In the genomic region with DNA sequence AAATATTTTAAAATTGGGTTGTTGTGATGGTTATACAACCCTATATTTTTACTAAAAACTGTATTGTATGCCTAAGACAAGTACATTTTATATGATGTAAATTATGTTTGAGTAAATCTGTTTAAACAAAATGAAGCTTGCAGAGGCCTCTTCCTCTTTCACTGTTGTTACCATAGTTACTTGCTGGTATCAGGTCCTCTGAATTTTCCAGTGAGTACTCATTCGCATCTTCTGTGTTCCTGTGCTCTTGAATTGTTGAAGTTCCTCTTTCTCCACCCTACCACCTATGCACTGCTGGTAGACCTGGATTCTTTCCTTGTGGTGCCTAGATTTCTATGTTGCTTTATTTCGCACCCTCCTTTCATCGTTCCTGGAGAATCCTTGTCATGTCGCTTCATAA, we compare ENCODE assay signal across 12 cellular contexts.
DNase-seq lines count a peak whose midpoint lies in the region; ATAC-seq and TF ChIP-seq lines count a peak whose summit lies in the region.
"Had no signal": no experiment of that assay in that cellular context is flagged by ENCODE, and none has a peak within 500 bp of the region (broad histone marks: within the 10 kb centered on the region; RNA-seq: fewer than 3 reads in every experiment).

No MANE protein-coding gene starts in this region.

- no peaks in the 10 kb centered on the region for H3K27me3 ChIP-seq in CD4-positive, alpha-beta memory T cell (ENCODE audit: insufficient read depth, low read length)
- no peaks in the 10 kb centered on the region for H3K27me3 ChIP-seq in dorsolateral prefrontal cortex

- no peak overlapping the region for H3K27ac ChIP-seq in CD4-positive, alpha-beta memory T cell (ENCODE audit: low read depth, low read length)
- H3K27ac ChIP-seq in dorsolateral prefrontal cortex = peak overlapping the region in 16 of 59 donors; percentile 1 to 37 (median 16)
- H3K27ac ChIP-seq: WERI-Rb-1 had no signal

- no peaks in the 10 kb centered on the region for H3K9me3 Mint-ChIP-seq in CD4-positive, alpha-beta memory T cell
- no peaks in the 10 kb centered on the region for H3K9me3 Mint-ChIP-seq in activated naive CD8-positive, alpha-beta T cell treated with anti-CD3 and anti-CD28 coated beads, Interleukin-2, amount 50 U/mL, for 24 hours

- peak; percentile 72 for ATAC-seq in HG02642 (IDR thresholded peaks at IDR 0.05; ENCODE audit: poor library complexity, unreplicated experiment)
- peak; percentile 46 for ATAC-seq in HG03521 (IDR thresholded peaks at IDR 0.05; ENCODE audit: unreplicated experiment)
- no peak for ATAC-seq in activated naive CD8-positive, alpha-beta T cell treated with anti-CD3 and anti-CD28 coated beads, Interleukin-2, amount 50 U/mL, for 24 hours

- no peak overlapping the region for H3K4me3 ChIP-seq in CD4-positive, alpha-beta memory T cell (ENCODE audit: low read length in 2 of 2)
- no peak overlapping the region for H3K4me3 ChIP-seq in dorsolateral prefrontal cortex
- H3K4me3 ChIP-seq: HAP-1 had no signal

- peaks cover 0 to 3% of the 10 kb centered on the region in 2 donors for H3K36me3 Mint-ChIP-seq in CD4-positive, alpha-beta memory T cell
- peaks cover 2% of the 10 kb centered on the region for H3K36me3 Mint-ChIP-seq in activated naive CD8-positive, alpha-beta T cell treated with anti-CD3 and anti-CD28 coated beads, Interleukin-2, amount 50 U/mL, for 24 hours (ENCODE audit: low read depth)

- CTCF ChIA-PET in CD4-positive, alpha-beta memory T cell (lab: Charles Lee; ENCODE audit: partially characterized antibody) = no interaction called here

- no peak for TF ChIP-seq CTCF in dorsolateral prefrontal cortex (IDR thresholded peaks at IDR 0.05 in 54 of 56, conservative IDR thresholded peaks at IDR 0.05 in 2 of 56; ENCODE audit: low read depth in 1 of 56, partially characterized antibody in 56 of 56)

- intact Hi-C loops in CD4-positive, alpha-beta memory T cell (cut with micrococcal nuclease) = no loop called here
- intact Hi-C loops in dorsolateral prefrontal cortex (cut with DNase I) = no loop called here

- no peak overlapping the region for H3K4me3 Mint-ChIP-seq in CD4-positive, alpha-beta memory T cell
- no peak overlapping the region for H3K4me3 Mint-ChIP-seq in activated naive CD8-positive, alpha-beta T cell treated with anti-CD3 and anti-CD28 coated beads, Interleukin-2, amount 50 U/mL, for 24 hours

- no peaks in the 10 kb centered on the region for H3K36me3 ChIP-seq in CD4-positive, alpha-beta memory T cell (ENCODE audit: insufficient read depth, low read length)
- H3K36me3 ChIP-seq: HAP-1, WERI-Rb-1 had no signal

- no peaks in the 10 kb centered on the region for H3K9me3 ChIP-seq in CD4-positive, alpha-beta memory T cell (ENCODE audit: control insufficient read depth in 1 of 2, low read length in 2 of 2)
- H3K9me3 ChIP-seq: HAP-1 had no signal

- H3K4me1 Mint-ChIP-seq in CD4-positive, alpha-beta memory T cell = peaks cover 2 to 13% (median 6%) of the 10 kb centered on the region in 4 donors
- peaks cover 12% of the 10 kb centered on the region for H3K4me1 Mint-ChIP-seq in activated naive CD8-positive, alpha-beta T cell treated with anti-CD3 and anti-CD28 coated beads, Interleukin-2, amount 50 U/mL, for 24 hours

- peak overlapping the region in 1 of 7 donors; percentile 38 for H3K27ac Mint-ChIP-seq in CD4-positive, alpha-beta memory T cell
- H3K27ac Mint-ChIP-seq in activated naive CD8-positive, alpha-beta T cell treated with anti-CD3 and anti-CD28 coated beads, Interleukin-2, amount 50 U/mL, for 24 hours = no peak overlapping the region

- H3K4me1 ChIP-seq in CD4-positive, alpha-beta memory T cell (ENCODE audit: insufficient read depth, low read length) = no peaks in the 10 kb centered on the region
- H3K4me1 ChIP-seq: HAP-1 had no signal

- POLR2A ChIA-PET in CD4-positive, alpha-beta memory T cell (lab: Charles Lee; ENCODE audit: partially characterized antibody) = no interaction called here

- H3K27me3 Mint-ChIP-seq in CD4-positive, alpha-beta memory T cell = no peaks in the 10 kb centered on the region
- H3K27me3 Mint-ChIP-seq in activated naive CD8-positive, alpha-beta T cell treated with anti-CD3 and anti-CD28 coated beads, Interleukin-2, amount 50 U/mL, for 24 hours = no peaks in the 10 kb centered on the region

- DNase-seq in SKM-1 treated with dmso at 0.1 percent for 144 hours (lab: John Stamatoyannopoulos, UW; ENCODE audit: unreplicated experiment) (peak; percentile 18), SKM-1 (lab: John Stamatoyannopoulos, UW; ENCODE audit: unreplicated experiment) (no peak), NCI-H1048 (lab: John Stamatoyannopoulos, UW) (no peak), dorsolateral prefrontal cortex (no peak)
- DNase-seq in CD4-positive, alpha-beta memory T cell = no peak
- no peak for DNase-seq in activated naive CD8-positive, alpha-beta T cell treated with anti-CD3 and anti-CD28 coated beads, Interleukin-2, amount 50 U/mL, for 24 hours
- DNase-seq: activated naive CD4-positive, alpha-beta T cell treated with anti-CD3 and anti-CD28 coated beads, Interleukin-2, amount 50 U/mL, for 16 hours; hypothalamus; WERI-Rb-1 had no signal
